8 cellular contexts compared by ENCODE assay signal in the genomic region with DNA sequence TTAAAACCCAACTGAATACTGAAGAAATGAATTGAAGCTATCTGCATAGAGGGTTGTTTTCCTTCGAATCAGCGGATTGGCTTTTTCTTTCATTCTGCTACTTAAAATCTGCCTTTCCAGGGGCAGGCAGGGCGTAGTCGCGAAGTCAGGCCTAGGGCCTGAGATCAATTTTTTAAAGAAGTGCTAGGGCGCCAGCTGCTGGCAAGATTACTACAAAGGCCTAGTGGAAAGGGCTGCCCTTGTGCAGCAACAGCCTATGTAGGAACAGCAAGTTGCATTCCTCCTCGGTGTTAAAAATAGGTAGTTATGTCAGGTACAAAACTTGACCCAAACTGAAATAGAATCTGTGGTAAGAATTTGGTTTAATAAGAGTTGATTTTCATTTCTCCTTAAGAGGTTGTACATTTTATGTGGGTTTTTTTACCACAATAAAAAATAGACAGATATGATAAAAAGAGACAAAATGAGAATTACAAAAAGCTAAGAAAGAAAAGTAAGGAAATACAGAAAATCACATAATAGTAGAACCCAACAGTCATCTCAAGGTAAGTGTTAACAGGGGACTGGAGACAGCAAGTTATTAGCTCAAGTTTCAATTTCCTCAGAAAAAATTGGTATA. TPM values are rescaled to one million over a fixed set of nuclear protein-coding genes. Genes with fewer than 3 reads are reported as not detected.
A peak's percentile ranks its signal among the peaks of the same experiment; 100 is the strongest.
DNase-seq lines count a peak whose midpoint lies in the region; ATAC-seq and TF ChIP-seq lines count a peak whose summit lies in the region.

No MANE protein-coding gene starts in this region.

- no peak for TF ChIP-seq POLR2A in gastrocnemius medialis (IDR thresholded peaks at IDR 0.05)

- in situ Hi-C loops in gastrocnemius medialis (cut with MboI; ENCODE audit: low sequenced_read_pairs in 4 of 4), result loop anchor here in 3 of 4 donors (25.0 kb wide), 4 partner anchors 161 to 1011 kb away; no protein-coding TSS in a partner anchor

- no peaks in the 10 kb centered on the region for H3K36me3 Mint-ChIP-seq in chondrocyte (ENCODE audit: low read depth)
- H3K36me3 Mint-ChIP-seq in naive thymus-derived CD8-positive, alpha-beta T cell, result no peaks in the 10 kb centered on the region

- peak; percentile 39 to 53 for ATAC-seq in naive thymus-derived CD8-positive, alpha-beta T cell
- ATAC-seq in HG02973 (IDR thresholded peaks at IDR 0.05; ENCODE audit: unreplicated experiment) (no peak), HG02642 (IDR thresholded peaks at IDR 0.05; ENCODE audit: poor library complexity, unreplicated experiment) (no peak), gastrocnemius medialis (no peak)

- H3K4me1 ChIP-seq in gastrocnemius medialis, result no peaks in the 10 kb centered on the region

- no peaks in the 10 kb centered on the region for H3K27me3 ChIP-seq in gastrocnemius medialis

- H3K4me3 ChIP-seq in gastrocnemius medialis, result no peak overlapping the region

- H3K27me3 Mint-ChIP-seq in chondrocyte (ENCODE audit: low read depth), result peaks cover 13% of the 10 kb centered on the region
- no peaks in the 10 kb centered on the region for H3K27me3 Mint-ChIP-seq in naive thymus-derived CD8-positive, alpha-beta T cell

- no peak overlapping the region for H3K27ac ChIP-seq in gastrocnemius medialis

- intact Hi-C loops in gastrocnemius medialis (cut with DNase I; ENCODE audit: low total_unique reads), result no loop called here

- H3K9me3 ChIP-seq in gastrocnemius medialis, result no peaks in the 10 kb centered on the region

- H3K9me3 Mint-ChIP-seq in chondrocyte (ENCODE audit: low read depth), result no peaks in the 10 kb centered on the region
- no peaks in the 10 kb centered on the region for H3K9me3 Mint-ChIP-seq in naive thymus-derived CD8-positive, alpha-beta T cell

- POLR2A ChIA-PET in naive thymus-derived CD8-positive, alpha-beta T cell (lab: Charles Lee), result no interaction called here

- H3K36me3 ChIP-seq in gastrocnemius medialis, result no peaks in the 10 kb centered on the region

- DNase-seq in DMS114 treated with DMSO at 0.1 percent for 48 hours (lab: John Stamatoyannopoulos, UW; ENCODE audit: unreplicated experiment) (peak; percentile 36), HCEC 1CT (peak; percentile 23), NOMO-1 treated with DMSO at 0.1 percent for 48 hours (lab: John Stamatoyannopoulos, UW; ENCODE audit: unreplicated experiment) (peak; percentile 71), chondrocyte (ENCODE audit: low spot score) (no peak), gastrocnemius medialis (no peak)
- DNase-seq in naive thymus-derived CD8-positive, alpha-beta T cell, result peak in 4 of 10 donors; percentile 11 to 23 (median 16)

- H3K27ac Mint-ChIP-seq in chondrocyte (ENCODE audit: unreplicated experiment), result no peak overlapping the region
- peak overlapping the region in 4 of 10 donors; percentile 1 to 28 (median 19) for H3K27ac Mint-ChIP-seq in naive thymus-derived CD8-positive, alpha-beta T cell

- TF ChIP-seq CTCF in chondrocyte (IDR thresholded peaks at IDR 0.05) (peak; percentile 76), gastrocnemius medialis (IDR thresholded peaks at IDR 0.05 in 4 of 5, conservative IDR thresholded peaks at IDR 0.05 in 1 of 5) (no peak)

- H3K4me3 Mint-ChIP-seq in chondrocyte (ENCODE audit: unreplicated experiment), result no peak overlapping the region
- no peak overlapping the region for H3K4me3 Mint-ChIP-seq in naive thymus-derived CD8-positive, alpha-beta T cell

- H3K4me1 Mint-ChIP-seq in chondrocyte (ENCODE audit: low read depth), result peaks cover 5% of the 10 kb centered on the region
- H3K4me1 Mint-ChIP-seq in naive thymus-derived CD8-positive, alpha-beta T cell, result peaks cover 0 to 5% (median 1%) of the 10 kb centered on the region in 4 donors

RNA-seq across cellular contexts. Expression of a gene that starts 9.5 kb away (rescaled TPM):
- total RNA-seq in chondrocyte (not detected in 3 replicates), gastrocnemius medialis (not detected)
- not detected for total RNA-seq in naive thymus-derived CD8-positive, alpha-beta T cell
- polyA plus RNA-seq in naive thymus-derived CD8-positive, alpha-beta T cell, result not detected

RNA-seq across cellular contexts. Expression of a gene that starts 28.9 kb away (rescaled TPM):
- not detected in 3 replicates for total RNA-seq in chondrocyte
- total RNA-seq in naive thymus-derived CD8-positive, alpha-beta T cell, result not detected
- polyA plus RNA-seq in naive thymus-derived CD8-positive, alpha-beta T cell, result not detected
- total RNA-seq in gastrocnemius medialis, result under 1 TPM in 1 of 4 donors, not detected in 3; 0.56 TPM

Comparison
In these comparisons a context has a peak if more than half of its experiments do, and no peak if none do; other contexts are left out.
1. DNase-seq: peak in DMS114 treated with DMSO at 0.1 percent for 48 hours (single experiment), HCEC 1CT (single experiment) and NOMO-1 treated with DMSO at 0.1 percent for 48 hours (single experiment); none in chondrocyte (single experiment) and gastrocnemius medialis (0 of 2).
2. ATAC-seq: peak in naive thymus-derived CD8-positive, alpha-beta T cell (2 of 2); none in HG02973 (single experiment), HG02642 (single experiment) and gastrocnemius medialis (0 of 2).